In the genomic region with DNA sequence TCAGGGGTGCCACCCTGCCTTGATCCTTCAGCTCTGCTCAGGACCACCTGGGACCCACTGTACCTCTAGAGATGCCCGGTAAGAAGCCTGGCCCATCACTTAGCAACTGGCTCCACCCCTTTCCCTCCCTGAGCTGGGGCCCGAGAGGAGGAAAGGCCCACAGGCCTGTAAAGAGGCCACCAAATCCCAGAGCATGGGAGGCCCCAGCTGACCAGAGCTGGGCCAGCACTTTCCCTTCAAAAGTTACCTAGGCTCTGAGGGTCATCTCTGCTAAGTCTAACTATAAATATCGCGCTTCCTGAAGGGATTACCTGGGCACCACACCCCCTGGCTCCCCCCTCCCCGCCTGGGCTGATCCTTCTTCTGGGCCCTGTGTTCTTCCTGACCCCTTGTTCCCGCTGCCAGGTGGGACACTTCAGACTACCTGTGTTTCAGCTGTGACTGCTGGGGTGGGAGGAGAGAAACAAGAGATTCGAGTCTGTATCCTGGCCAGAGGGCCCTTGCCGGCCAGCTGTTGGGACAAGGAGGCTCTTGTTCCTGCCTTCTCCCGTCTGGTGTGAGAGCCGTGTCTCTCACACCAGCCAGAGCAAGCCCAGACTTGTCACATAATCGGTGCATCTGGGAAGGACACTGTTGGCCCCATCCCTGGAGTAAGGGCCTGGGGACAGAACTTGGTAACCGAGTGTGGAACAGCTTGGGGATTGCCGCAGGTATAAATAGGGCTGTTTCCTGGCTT, we compare ENCODE assay signal across 1 cellular context.
TF ChIP-seq lines count a peak whose summit lies in the region.

No MANE protein-coding gene starts in this region.

TF ChIP-seq in HEK293T, 16 proteins besides CTCF, POLR2A, EP300 and RAD21 (continued from another document):
- TF ChIP-seq BHLHE40 (IDR thresholded peaks at IDR 0.05; ENCODE audit: borderline replicate concordance): no peak
- TF ChIP-seq ELF4 (IDR thresholded peaks at IDR 0.05): no peak
